1 cellular context compared by ENCODE assay signal in the genomic region with DNA sequence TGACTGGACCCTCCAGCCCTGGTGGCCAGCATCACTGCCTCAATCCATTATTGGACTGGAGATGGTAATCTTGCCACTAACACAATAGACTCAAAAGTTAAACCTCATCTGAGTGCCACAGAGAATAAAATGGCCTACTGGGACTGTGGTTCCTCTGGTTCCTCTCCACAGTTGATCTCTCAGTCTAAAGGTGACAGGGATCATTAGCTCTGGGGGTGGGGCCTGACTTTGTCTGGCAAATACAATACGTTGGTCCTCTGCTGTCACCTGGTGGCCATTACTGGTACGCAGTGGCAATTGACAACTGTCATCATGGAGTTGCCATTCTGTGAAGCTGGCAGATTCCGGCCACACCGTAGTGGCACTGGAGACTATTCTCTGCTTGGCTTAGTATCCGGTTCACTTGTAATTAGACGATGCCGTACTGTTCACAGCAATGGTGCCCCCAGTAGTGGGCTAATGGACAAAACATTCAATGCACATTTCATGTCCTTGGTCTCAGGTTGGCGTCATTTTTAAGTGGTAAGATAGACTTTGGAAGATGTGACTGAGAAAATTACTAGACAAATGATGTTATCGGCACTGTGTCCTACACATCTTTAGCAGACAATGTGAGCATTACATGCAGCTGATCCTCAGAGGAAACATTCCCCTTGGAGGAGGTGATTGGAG.
TF ChIP-seq lines count a peak whose summit lies in the region.

No MANE protein-coding gene starts in this region.

TF ChIP-seq in HepG2, 621 proteins besides CTCF, POLR2A, EP300 and RAD21 (continued from another document and continues in another):
- TF ChIP-seq, protein P1, sequence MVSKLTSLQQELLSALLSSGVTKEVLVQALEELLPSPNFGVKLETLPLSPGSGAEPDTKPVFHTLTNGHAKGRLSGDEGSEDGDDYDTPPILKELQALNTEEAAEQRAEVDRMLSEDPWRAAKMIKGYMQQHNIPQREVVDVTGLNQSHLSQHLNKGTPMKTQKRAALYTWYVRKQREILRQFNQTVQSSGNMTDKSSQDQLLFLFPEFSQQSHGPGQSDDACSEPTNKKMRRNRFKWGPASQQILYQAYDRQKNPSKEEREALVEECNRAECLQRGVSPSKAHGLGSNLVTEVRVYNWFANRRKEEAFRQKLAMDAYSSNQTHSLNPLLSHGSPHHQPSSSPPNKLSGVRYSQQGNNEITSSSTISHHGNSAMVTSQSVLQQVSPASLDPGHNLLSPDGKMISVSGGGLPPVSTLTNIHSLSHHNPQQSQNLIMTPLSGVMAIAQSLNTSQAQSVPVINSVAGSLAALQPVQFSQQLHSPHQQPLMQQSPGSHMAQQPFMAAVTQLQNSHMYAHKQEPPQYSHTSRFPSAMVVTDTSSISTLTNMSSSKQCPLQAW (CRISPR knock-in tag; IDR thresholded peaks at IDR 0.05), result 0 out of 2 replicates have a peak, but pooled peaks have one; percentile 25
- TF ChIP-seq KDM2A (CRISPR knock-in tag; IDR thresholded peaks at IDR 0.05; ENCODE audit: borderline replicate concordance, low read depth) (no peak), KLF11 (CRISPR knock-in tag; IDR thresholded peaks at IDR 0.05) (0 out of 2 replicates have a peak, but pooled peaks have one; percentile 32), SAP130 (CRISPR knock-in tag; IDR thresholded peaks at IDR 0.05; ENCODE audit: low read depth) (0 out of 2 replicates have a peak, but pooled peaks have one; percentile 20), HNF4G (IDR thresholded peaks at IDR 0.05; ENCODE audit: borderline replicate concordance, low read depth, low read length) (peak; percentile 27; the same call in 1 of the 2 replicates), HNF4G (CRISPR knock-in tag; IDR thresholded peaks at IDR 0.05; ENCODE audit: borderline replicate concordance, low read depth) (no peak), JARID2 (CRISPR knock-in tag; IDR thresholded peaks at IDR 0.05; ENCODE audit: insufficient replicate concordance) (no peak), STAG1 (CRISPR knock-in tag; IDR thresholded peaks at IDR 0.05) (peak; percentile 93), MAZ (IDR thresholded peaks at IDR 0.05; ENCODE audit: borderline replicate concordance, low read depth, low read length) (no peak), MAZ (CRISPR knock-in tag; IDR thresholded peaks at IDR 0.05; ENCODE audit: low read depth) (no peak), SMYD3 (CRISPR knock-in tag; IDR thresholded peaks at IDR 0.05) (no peak), MIER2 (CRISPR knock-in tag; IDR thresholded peaks at IDR 0.05) (peak; percentile 30; the same call in 1 of the 2 replicates), ZMYM4 (CRISPR knock-in tag; IDR thresholded peaks at IDR 0.05) (peak; percentile 77), NR2F6 (IDR thresholded peaks at IDR 0.05) (no peak), NR2F6 (CRISPR knock-in tag; IDR thresholded peaks at IDR 0.05) (peak; percentile 40; the same call in 1 of the 2 replicates), FOXO1 (CRISPR knock-in tag; IDR thresholded peaks at IDR 0.05) (0 out of 2 replicates have a peak, but pooled peaks have one; percentile 15), THAP11 (CRISPR knock-in tag; IDR thresholded peaks at IDR 0.05) (0 out of 2 replicates have a peak, but pooled peaks have one; percentile 17), FOXA1 (IDR thresholded peaks at IDR 0.05) (no peak), FOXA1 (CRISPR knock-in tag; IDR thresholded peaks at IDR 0.05) (0 out of 2 replicates have a peak, but pooled peaks have one; percentile 9), MXD4 (CRISPR knock-in tag; IDR thresholded peaks at IDR 0.05) (no peak), ZNF431 (CRISPR knock-in tag; IDR thresholded peaks at IDR 0.05; ENCODE audit: borderline replicate concordance, low read depth) (no peak), ZNF652 (CRISPR knock-in tag; IDR thresholded peaks at IDR 0.05; ENCODE audit: borderline replicate concordance, low read depth) (no peak), ZNF343 (CRISPR knock-in tag; IDR thresholded peaks at IDR 0.05) (no peak), LCORL (IDR thresholded peaks at IDR 0.05) (no peak), LCORL (CRISPR knock-in tag; IDR thresholded peaks at IDR 0.05) (0 out of 2 replicates have a peak, but pooled peaks have one; percentile 37), RXRB (CRISPR knock-in tag; IDR thresholded peaks at IDR 0.05; ENCODE audit: borderline replicate concordance) (0 out of 2 replicates have a peak, but pooled peaks have one; percentile 16), ISL2 (CRISPR knock-in tag; IDR thresholded peaks at IDR 0.05) (no peak), MEIS2 (CRISPR knock-in tag; IDR thresholded peaks at IDR 0.05) (0 out of 2 replicates have a peak, but pooled peaks have one; percentile 40)
- TF ChIP-seq, protein P2, sequence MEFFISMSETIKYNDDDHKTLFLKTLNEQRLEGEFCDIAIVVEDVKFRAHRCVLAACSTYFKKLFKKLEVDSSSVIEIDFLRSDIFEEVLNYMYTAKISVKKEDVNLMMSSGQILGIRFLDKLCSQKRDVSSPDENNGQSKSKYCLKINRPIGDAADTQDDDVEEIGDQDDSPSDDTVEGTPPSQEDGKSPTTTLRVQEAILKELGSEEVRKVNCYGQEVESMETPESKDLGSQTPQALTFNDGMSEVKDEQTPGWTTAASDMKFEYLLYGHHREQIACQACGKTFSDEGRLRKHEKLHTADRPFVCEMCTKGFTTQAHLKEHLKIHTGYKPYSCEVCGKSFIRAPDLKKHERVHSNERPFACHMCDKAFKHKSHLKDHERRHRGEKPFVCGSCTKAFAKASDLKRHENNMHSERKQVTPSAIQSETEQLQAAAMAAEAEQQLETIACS (CRISPR knock-in tag; IDR thresholded peaks at IDR 0.05), result no peak
- TF ChIP-seq, protein P3, sequence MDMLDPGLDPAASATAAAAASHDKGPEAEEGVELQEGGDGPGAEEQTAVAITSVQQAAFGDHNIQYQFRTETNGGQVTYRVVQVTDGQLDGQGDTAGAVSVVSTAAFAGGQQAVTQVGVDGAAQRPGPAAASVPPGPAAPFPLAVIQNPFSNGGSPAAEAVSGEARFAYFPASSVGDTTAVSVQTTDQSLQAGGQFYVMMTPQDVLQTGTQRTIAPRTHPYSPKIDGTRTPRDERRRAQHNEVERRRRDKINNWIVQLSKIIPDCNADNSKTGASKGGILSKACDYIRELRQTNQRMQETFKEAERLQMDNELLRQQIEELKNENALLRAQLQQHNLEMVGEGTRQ (IDR thresholded peaks at IDR 0.05; ENCODE audit: low read depth, low read length), result no peak
- TF ChIP-seq, protein P3 (CRISPR knock-in tag; IDR thresholded peaks at IDR 0.05; ENCODE audit: borderline replicate concordance), result no peak
- TF ChIP-seq, protein P4, sequence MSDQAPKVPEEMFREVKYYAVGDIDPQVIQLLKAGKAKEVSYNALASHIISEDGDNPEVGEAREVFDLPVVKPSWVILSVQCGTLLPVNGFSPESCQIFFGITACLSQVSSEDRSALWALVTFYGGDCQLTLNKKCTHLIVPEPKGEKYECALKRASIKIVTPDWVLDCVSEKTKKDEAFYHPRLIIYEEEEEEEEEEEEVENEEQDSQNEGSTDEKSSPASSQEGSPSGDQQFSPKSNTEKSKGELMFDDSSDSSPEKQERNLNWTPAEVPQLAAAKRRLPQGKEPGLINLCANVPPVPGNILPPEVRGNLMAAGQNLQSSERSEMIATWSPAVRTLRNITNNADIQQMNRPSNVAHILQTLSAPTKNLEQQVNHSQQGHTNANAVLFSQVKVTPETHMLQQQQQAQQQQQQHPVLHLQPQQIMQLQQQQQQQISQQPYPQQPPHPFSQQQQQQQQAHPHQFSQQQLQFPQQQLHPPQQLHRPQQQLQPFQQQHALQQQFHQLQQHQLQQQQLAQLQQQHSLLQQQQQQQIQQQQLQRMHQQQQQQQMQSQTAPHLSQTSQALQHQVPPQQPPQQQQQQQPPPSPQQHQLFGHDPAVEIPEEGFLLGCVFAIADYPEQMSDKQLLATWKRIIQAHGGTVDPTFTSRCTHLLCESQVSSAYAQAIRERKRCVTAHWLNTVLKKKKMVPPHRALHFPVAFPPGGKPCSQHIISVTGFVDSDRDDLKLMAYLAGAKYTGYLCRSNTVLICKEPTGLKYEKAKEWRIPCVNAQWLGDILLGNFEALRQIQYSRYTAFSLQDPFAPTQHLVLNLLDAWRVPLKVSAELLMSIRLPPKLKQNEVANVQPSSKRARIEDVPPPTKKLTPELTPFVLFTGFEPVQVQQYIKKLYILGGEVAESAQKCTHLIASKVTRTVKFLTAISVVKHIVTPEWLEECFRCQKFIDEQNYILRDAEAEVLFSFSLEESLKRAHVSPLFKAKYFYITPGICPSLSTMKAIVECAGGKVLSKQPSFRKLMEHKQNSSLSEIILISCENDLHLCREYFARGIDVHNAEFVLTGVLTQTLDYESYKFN (CRISPR knock-in tag; conservative IDR thresholded peaks at IDR 0.05), result no peak
- TF ChIP-seq, protein P5, sequence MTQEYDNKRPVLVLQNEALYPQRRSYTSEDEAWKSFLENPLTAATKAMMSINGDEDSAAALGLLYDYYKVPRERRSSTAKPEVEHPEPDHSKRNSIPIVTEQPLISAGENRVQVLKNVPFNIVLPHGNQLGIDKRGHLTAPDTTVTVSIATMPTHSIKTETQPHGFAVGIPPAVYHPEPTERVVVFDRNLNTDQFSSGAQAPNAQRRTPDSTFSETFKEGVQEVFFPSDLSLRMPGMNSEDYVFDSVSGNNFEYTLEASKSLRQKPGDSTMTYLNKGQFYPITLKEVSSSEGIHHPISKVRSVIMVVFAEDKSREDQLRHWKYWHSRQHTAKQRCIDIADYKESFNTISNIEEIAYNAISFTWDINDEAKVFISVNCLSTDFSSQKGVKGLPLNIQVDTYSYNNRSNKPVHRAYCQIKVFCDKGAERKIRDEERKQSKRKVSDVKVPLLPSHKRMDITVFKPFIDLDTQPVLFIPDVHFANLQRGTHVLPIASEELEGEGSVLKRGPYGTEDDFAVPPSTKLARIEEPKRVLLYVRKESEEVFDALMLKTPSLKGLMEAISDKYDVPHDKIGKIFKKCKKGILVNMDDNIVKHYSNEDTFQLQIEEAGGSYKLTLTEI (CRISPR knock-in tag; conservative IDR thresholded peaks at IDR 0.05), result no peak
- TF ChIP-seq, protein P6, sequence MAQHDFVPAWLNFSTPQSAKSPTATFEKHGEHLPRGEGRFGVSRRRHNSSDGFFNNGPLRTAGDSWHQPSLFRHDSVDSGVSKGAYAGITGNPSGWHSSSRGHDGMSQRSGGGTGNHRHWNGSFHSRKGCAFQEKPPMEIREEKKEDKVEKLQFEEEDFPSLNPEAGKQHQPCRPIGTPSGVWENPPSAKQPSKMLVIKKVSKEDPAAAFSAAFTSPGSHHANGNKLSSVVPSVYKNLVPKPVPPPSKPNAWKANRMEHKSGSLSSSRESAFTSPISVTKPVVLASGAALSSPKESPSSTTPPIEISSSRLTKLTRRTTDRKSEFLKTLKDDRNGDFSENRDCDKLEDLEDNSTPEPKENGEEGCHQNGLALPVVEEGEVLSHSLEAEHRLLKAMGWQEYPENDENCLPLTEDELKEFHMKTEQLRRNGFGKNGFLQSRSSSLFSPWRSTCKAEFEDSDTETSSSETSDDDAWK (CRISPR knock-in tag; IDR thresholded peaks at IDR 0.05), result no peak
- TF ChIP-seq, protein P7, sequence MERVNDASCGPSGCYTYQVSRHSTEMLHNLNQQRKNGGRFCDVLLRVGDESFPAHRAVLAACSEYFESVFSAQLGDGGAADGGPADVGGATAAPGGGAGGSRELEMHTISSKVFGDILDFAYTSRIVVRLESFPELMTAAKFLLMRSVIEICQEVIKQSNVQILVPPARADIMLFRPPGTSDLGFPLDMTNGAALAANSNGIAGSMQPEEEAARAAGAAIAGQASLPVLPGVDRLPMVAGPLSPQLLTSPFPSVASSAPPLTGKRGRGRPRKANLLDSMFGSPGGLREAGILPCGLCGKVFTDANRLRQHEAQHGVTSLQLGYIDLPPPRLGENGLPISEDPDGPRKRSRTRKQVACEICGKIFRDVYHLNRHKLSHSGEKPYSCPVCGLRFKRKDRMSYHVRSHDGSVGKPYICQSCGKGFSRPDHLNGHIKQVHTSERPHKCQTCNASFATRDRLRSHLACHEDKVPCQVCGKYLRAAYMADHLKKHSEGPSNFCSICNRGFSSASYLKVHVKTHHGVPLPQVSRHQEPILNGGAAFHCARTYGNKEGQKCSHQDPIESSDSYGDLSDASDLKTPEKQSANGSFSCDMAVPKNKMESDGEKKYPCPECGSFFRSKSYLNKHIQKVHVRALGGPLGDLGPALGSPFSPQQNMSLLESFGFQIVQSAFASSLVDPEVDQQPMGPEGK (CRISPR knock-in tag; IDR thresholded peaks at IDR 0.05), result peak; percentile 25; the same call in 1 of the 2 replicates
- TF ChIP-seq, protein P8, sequence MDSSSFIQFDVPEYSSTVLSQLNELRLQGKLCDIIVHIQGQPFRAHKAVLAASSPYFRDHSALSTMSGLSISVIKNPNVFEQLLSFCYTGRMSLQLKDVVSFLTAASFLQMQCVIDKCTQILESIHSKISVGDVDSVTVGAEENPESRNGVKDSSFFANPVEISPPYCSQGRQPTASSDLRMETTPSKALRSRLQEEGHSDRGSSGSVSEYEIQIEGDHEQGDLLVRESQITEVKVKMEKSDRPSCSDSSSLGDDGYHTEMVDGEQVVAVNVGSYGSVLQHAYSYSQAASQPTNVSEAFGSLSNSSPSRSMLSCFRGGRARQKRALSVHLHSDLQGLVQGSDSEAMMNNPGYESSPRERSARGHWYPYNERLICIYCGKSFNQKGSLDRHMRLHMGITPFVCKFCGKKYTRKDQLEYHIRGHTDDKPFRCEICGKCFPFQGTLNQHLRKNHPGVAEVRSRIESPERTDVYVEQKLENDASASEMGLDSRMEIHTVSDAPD (CRISPR knock-in tag; IDR thresholded peaks at IDR 0.05), result no peak
- TF ChIP-seq, protein P9, sequence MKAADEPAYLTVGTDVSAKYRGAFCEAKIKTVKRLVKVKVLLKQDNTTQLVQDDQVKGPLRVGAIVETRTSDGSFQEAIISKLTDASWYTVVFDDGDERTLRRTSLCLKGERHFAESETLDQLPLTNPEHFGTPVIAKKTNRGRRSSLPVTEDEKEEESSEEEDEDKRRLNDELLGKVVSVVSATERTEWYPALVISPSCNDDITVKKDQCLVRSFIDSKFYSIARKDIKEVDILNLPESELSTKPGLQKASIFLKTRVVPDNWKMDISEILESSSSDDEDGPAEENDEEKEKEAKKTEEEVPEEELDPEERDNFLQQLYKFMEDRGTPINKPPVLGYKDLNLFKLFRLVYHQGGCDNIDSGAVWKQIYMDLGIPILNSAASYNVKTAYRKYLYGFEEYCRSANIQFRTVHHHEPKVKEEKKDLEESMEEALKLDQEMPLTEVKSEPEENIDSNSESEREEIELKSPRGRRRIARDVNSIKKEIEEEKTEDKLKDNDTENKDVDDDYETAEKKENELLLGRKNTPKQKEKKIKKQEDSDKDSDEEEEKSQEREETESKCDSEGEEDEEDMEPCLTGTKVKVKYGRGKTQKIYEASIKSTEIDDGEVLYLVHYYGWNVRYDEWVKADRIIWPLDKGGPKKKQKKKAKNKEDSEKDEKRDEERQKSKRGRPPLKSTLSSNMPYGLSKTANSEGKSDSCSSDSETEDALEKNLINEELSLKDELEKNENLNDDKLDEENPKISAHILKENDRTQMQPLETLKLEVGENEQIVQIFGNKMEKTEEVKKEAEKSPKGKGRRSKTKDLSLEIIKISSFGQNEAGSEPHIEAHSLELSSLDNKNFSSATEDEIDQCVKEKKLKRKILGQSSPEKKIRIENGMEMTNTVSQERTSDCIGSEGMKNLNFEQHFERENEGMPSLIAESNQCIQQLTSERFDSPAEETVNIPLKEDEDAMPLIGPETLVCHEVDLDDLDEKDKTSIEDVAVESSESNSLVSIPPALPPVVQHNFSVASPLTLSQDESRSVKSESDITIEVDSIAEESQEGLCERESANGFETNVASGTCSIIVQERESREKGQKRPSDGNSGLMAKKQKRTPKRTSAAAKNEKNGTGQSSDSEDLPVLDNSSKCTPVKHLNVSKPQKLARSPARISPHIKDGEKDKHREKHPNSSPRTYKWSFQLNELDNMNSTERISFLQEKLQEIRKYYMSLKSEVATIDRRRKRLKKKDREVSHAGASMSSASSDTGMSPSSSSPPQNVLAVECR (CRISPR knock-in tag; IDR thresholded peaks at IDR 0.05; ENCODE audit: borderline replicate concordance), result 0 out of 2 replicates have a peak, but pooled peaks have one; percentile 28
